In genomic region chr1:164382384-164382783, GRCh38 we compare ENCODE assay signal across 24 cellular contexts.
A peak's percentile ranks its signal among the peaks of the same experiment; 100 is the strongest.
DNase-seq lines count a peak whose midpoint lies in the region; ATAC-seq, FAIRE-seq and TF ChIP-seq lines count a peak whose summit lies in the region.
"Had no signal": no experiment of that assay in that cellular context is flagged by ENCODE, and none has a peak within 500 bp of the region (broad histone marks: within the 10 kb centered on the region; RNA-seq: fewer than 3 reads in every experiment).

No MANE protein-coding gene starts in this region.

- no peaks in the 10 kb centered on the region for H3K4me1 ChIP-seq in heart left ventricle
- H3K4me1 ChIP-seq: Caco-2, Peyer's patch, SJSA1 had no signal

- WGBS in heart left ventricle, 4 donors: 30 to 51% (median 34%) methylated on average over 8 of the region's 8 CpGs

- no peaks in the 10 kb centered on the region for H3K36me3 ChIP-seq in heart left ventricle
- H3K36me3 ChIP-seq: BLaER1 treated with 17β-estradiol and CSF1 and Interleukin-3, amounts not matched to agents 10 nM and 100 nM; Peyer's patch; SJSA1 had no signal

- no peak overlapping the region for H3K4me3 ChIP-seq in heart left ventricle
- H3K4me3 ChIP-seq: BLaER1 treated with 17β-estradiol and CSF1 and Interleukin-3, amounts not matched to agents 10 nM and 100 nM; GM12878; K562; Peyer's patch; SJSA1 had no signal

- no peak overlapping the region for H3K27ac ChIP-seq in heart left ventricle
- H3K27ac ChIP-seq: 22Rv1; BLaER1 treated with 17β-estradiol and CSF1 and Interleukin-3, amounts not matched to agents 10 nM and 100 nM; Peyer's patch; SJSA1 had no signal

- TF ChIP-seq POLR2A in heart left ventricle (IDR thresholded peaks at IDR 0.05): no peak

- ATAC-seq in heart left ventricle (peak; percentile 51 to 90 (median 80)), GM21381 (IDR thresholded peaks at IDR 0.05; ENCODE audit: unreplicated experiment) (no peak)
- ATAC-seq: GM12878, K562 had no signal

- TF ChIP-seq CTCF in heart left ventricle (IDR thresholded peaks at IDR 0.05): no peak

- FAIRE-seq in urothelium cell line (lab: Jason Lieb, UNC) (peak; percentile 30), frontal cortex (lab: Jason Lieb, UNC) (no peak)
- FAIRE-seq: GM12878, K562 had no signal

- DNase-seq in NCI-H82 (lab: John Stamatoyannopoulos, UW) (peak; percentile 47), NCI-H82 treated with DMSO at 0.1 percent for 48 hours (lab: John Stamatoyannopoulos, UW; ENCODE audit: unreplicated experiment) (no peak), NCI-H524 (lab: John Stamatoyannopoulos, UW) (peak; percentile 60 to 79), heart left ventricle (peak in 3 of 5 donors; percentile 17 to 44 (median 29)), urothelium cell line (ENCODE audit: low spot score) (no peak), NCI-H1436 treated with DMSO at 0.1 percent for 48 hours (lab: John Stamatoyannopoulos, UW) (no peak), frontal cortex (ENCODE audit: low spot score in 2 of 2) (no peak)
- DNase-seq: Caco-2; CD4-positive, alpha-beta memory T cell; DMS 273 treated with DMSO at 0.1 percent for 48 hours; DMS79 treated with DMSO at 0.1 percent for 48 hours; H7; MM.1S; NCI-H1048; NCI-H1417 treated with DMSO at 0.1 percent for 48 hours; NCI-H2029 treated with DMSO at 0.1 percent for 48 hours; NCI-H2171 treated with DMSO at 0.1 percent for 48 hours; Peyer's patch had no signal

- H3K27me3 ChIP-seq in heart left ventricle: no peaks in the 10 kb centered on the region
- H3K27me3 ChIP-seq: BLaER1 treated with 17β-estradiol and CSF1 and Interleukin-3, amounts not matched to agents 10 nM and 100 nM; Peyer's patch; SJSA1 had no signal

- H3K9me3 ChIP-seq in heart left ventricle: peaks cover 0 to 11% (median 0%) of the 10 kb centered on the region in 12 donors
- H3K9me3 ChIP-seq: BLaER1 treated with 17β-estradiol and CSF1 and Interleukin-3, amounts not matched to agents 10 nM and 100 nM; Caco-2; Peyer's patch; SJSA1 had no signal

- intact Hi-C loops in heart left ventricle (cut with DNase I): no loop called here

Comparison
In these comparisons a context has a peak if more than half of its experiments do, and no peak if none do; other contexts are left out.
1. DNase-seq: peak in NCI-H82 (single experiment), NCI-H524 (2 of 2) and heart left ventricle (3 of 5); none in NCI-H82 treated with DMSO at 0.1 percent for 48 hours (single experiment), urothelium cell line (single experiment), NCI-H1436 treated with DMSO at 0.1 percent for 48 hours (single experiment) and frontal cortex (0 of 2).